ENCODE assay signal across 2 cellular contexts in genomic region chr1:83495560-83495959, GRCh38.
TF ChIP-seq lines count a peak whose summit lies in the region.

No MANE protein-coding gene starts in this region.

TF ChIP-seq in GM23338, 12 proteins besides CTCF, POLR2A, EP300 and RAD21:
- TF ChIP-seq ZNF114 (CRISPR knock-in tag; IDR thresholded peaks at IDR 0.05) (no peak), EZH2phosphoT487 (IDR thresholded peaks at IDR 0.05; ENCODE audit: unreplicated experiment) (no peak), EZH2 (IDR thresholded peaks at IDR 0.05; ENCODE audit: low read depth, unreplicated experiment) (no peak), NANOG (IDR thresholded peaks at IDR 0.05; ENCODE audit: borderline replicate concordance) (no peak), JUNB (IDR thresholded peaks at IDR 0.05; ENCODE audit: unreplicated experiment) (no peak), ZNF331 (CRISPR knock-in tag; IDR thresholded peaks at IDR 0.05; ENCODE audit: low read depth) (no peak)
- TF ChIP-seq, protein P1, sequence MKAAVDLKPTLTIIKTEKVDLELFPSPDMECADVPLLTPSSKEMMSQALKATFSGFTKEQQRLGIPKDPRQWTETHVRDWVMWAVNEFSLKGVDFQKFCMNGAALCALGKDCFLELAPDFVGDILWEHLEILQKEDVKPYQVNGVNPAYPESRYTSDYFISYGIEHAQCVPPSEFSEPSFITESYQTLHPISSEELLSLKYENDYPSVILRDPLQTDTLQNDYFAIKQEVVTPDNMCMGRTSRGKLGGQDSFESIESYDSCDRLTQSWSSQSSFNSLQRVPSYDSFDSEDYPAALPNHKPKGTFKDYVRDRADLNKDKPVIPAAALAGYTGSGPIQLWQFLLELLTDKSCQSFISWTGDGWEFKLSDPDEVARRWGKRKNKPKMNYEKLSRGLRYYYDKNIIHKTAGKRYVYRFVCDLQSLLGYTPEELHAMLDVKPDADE (IDR thresholded peaks at IDR 0.05) = no peak

TF ChIP-seq in H1, 55 proteins besides CTCF, POLR2A, EP300 and RAD21:
- TF ChIP-seq RXRA (IDR thresholded peaks at IDR 0.05; ENCODE audit: insufficient read depth, low read depth, low read length) (no peak), HDAC2 (IDR thresholded peaks at IDR 0.05; ENCODE audit: borderline replicate concordance in 1 of 2, low read depth in 2 of 2, low read length in 2 of 2) (no peak), POLR2AphosphoS5 (IDR thresholded peaks at IDR 0.05; ENCODE audit: low read depth, low read length) (no peak), EZH2 (IDR thresholded peaks at IDR 0.05; ENCODE audit: low read depth, low read length, severe bottlenecking) (no peak), RFX5 (IDR thresholded peaks at IDR 0.05; ENCODE audit: borderline replicate concordance, low read depth, low read length) (no peak), RBBP5 (IDR thresholded peaks at IDR 0.05; ENCODE audit: borderline replicate concordance, low read depth, low read length) (no peak), JUN (IDR thresholded peaks at IDR 0.05; ENCODE audit: low read depth, low read length) (no peak), CTBP2 (IDR thresholded peaks at IDR 0.05; ENCODE audit: borderline replicate concordance, insufficient read depth, insufficient read length, low read length) (no peak)
